In the genomic region with DNA sequence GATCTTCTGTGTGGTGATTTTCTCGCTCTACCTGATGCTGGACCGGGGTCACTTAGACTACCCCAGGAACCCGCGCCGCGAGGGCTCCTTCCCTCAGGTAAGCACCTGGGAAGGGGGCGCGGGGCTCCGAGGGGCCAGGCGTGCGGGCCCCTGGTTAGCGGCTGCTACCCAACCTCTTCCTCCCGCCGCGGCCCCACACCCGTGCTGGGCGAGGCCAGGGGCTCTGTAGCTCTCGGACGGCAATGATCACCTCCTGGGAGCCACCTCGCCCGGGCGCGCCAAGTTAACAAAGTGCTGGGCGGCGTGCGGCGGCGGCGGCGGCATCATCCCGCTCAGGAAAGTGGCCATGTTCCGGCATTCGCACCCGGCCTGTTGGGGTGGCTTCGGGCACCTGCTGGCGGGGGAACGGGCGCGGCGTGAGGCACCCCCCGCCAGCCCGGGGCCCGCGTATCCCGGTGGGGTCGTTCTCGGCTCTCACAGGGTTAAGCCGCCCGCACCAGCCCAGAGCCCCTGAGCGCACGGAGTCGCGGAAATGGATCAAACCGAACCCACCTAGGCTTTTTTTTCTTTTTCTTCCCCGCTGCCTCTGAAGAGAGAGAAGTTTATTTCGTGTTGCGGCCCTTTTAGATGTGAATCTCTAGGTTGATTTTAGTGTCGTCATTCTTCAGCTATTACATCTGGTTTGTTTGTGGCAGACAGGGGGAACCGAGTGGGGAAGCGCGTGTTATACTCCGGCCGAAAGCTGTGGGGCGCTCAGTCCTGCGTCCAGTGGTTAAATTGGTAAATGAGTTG, we compare ENCODE assay signal across 8 cellular contexts. TPM values are rescaled to one million over a fixed set of nuclear protein-coding genes. Genes with fewer than 3 reads are reported as not detected.
DNase-seq lines count a peak whose midpoint lies in the region; ATAC-seq, FAIRE-seq and TF ChIP-seq lines count a peak whose summit lies in the region.

No MANE protein-coding gene starts in this region.

- no peaks in the 10 kb centered on the region; the same call in 1 of the 2 replicates for H3K36me3 Mint-ChIP-seq in WTC11

- H3K4me1 ChIP-seq in skeletal muscle satellite cell (ENCODE audit: control insufficient read depth, insufficient read depth, low read length): peaks cover 42% of the 10 kb centered on the region

- ATAC-seq in WTC11 (peak; percentile 1), GM19328 (IDR thresholded peaks at IDR 0.05; ENCODE audit: unreplicated experiment) (no peak)

- CTCF ChIA-PET in WTC11 (lab: Charles Lee): interaction anchor here (0.6 to 2.6 kb wide), 7 partner anchors 11 to 642 kb away, joined by 3 to 43 read pairs (median 4); no protein-coding TSS in a partner anchor

- H3K4me1 Mint-ChIP-seq in WTC11: peaks cover 46% of the 10 kb centered on the region

- H3K9me3 Mint-ChIP-seq in WTC11: no peaks in the 10 kb centered on the region

- FAIRE-seq in bronchial epithelial cell (lab: Jason Lieb, UNC): no peak

- H3K27me3 Mint-ChIP-seq in WTC11 (ENCODE audit: low read depth): no peaks in the 10 kb centered on the region

- H3K9me3 ChIP-seq in skeletal muscle satellite cell (replicated peaks; ENCODE audit: low read length): peaks cover 7% of the 10 kb centered on the region

- H3K4me2 ChIP-seq in skeletal muscle satellite cell (ENCODE audit: low read length): peak overlapping the region; percentile 81

- peak overlapping the region; percentile 76; the same call in 1 of the 2 replicates for H3K27ac Mint-ChIP-seq in WTC11

- no peaks in the 10 kb centered on the region for H3K27me3 ChIP-seq in bronchial epithelial cell (ENCODE audit: control insufficient read depth, insufficient read depth, low read length)
- H3K27me3 ChIP-seq in skeletal muscle satellite cell (ENCODE audit: control insufficient read depth, insufficient read depth, low read length): no peaks in the 10 kb centered on the region

- peak overlapping the region; percentile 96 for H3K4me3 Mint-ChIP-seq in WTC11

- peak; percentile 68 for TF ChIP-seq CTCF in HFF-Myc (IDR thresholded peaks at IDR 0.05; ENCODE audit: low read depth, low read length, missing control alignments)
- TF ChIP-seq CTCF in WTC11 (IDR thresholded peaks at IDR 0.05): no peak
- peak; percentile 67 for TF ChIP-seq CTCF in bronchial epithelial cell (IDR thresholded peaks at IDR 0.05; ENCODE audit: insufficient read depth, low read length, severe bottlenecking)

- peak overlapping the region; percentile 59 for H3K4me3 ChIP-seq in HFF-Myc (replicated peaks; ENCODE audit: low read depth, low read length)
- H3K4me3 ChIP-seq in bronchial epithelial cell (ENCODE audit: low read depth, low read length): peak overlapping the region; percentile 90
- H3K4me3 ChIP-seq in skeletal muscle satellite cell (ENCODE audit: low read length): peak overlapping the region; percentile 96

- no peaks in the 10 kb centered on the region for H3K36me3 ChIP-seq in bronchial epithelial cell (ENCODE audit: control insufficient read depth, insufficient read depth, low read length)
- no peaks in the 10 kb centered on the region for H3K36me3 ChIP-seq in skeletal muscle satellite cell (ENCODE audit: insufficient read depth, low read length)

- POLR2A ChIA-PET in WTC11 (lab: Charles Lee): interaction anchor here (1.6 to 3.0 kb wide), 4 partner anchors 49 to 281 kb away, joined by 3 to 14 read pairs (median 6); partner anchors contain the start of gene PJA2

- H3K9ac ChIP-seq in skeletal muscle satellite cell (ENCODE audit: low read depth, low read length): peak overlapping the region; percentile 94

- DNase-seq in GF-D8 (lab: John Stamatoyannopoulos, UW) (peak; percentile 30), HFF-Myc (ENCODE audit: extremely low read depth, low read depth) (peak; percentile 64), NCI-H2081 (lab: John Stamatoyannopoulos, UW) (peak; percentile 11 to 13), WTC11 (ENCODE audit: low spot score) (peak; percentile 29), bronchial epithelial cell (ENCODE audit: low read depth) (peak; percentile 67), iPS-NIHi7 (ENCODE audit: extremely low spot score) (peak; percentile 32)

TF ChIP-seq in WTC11, 78 proteins besides CTCF, POLR2A, EP300 and RAD21:
- no peak for TF ChIP-seq TEAD1 (CRISPR knock-in tag; IDR thresholded peaks at IDR 0.05)
- TF ChIP-seq SMAD3 (CRISPR knock-in tag; IDR thresholded peaks at IDR 0.05; ENCODE audit: borderline replicate concordance): no peak
- TF ChIP-seq GRHL2 (CRISPR knock-in tag; IDR thresholded peaks at IDR 0.05; ENCODE audit: insufficient replicate concordance, severe bottlenecking): no peak
- no peak for TF ChIP-seq CREB1 (CRISPR knock-in tag; IDR thresholded peaks at IDR 0.05)
- no peak; the same call in 1 of the 2 replicates for TF ChIP-seq SP1 (CRISPR knock-in tag; conservative IDR thresholded peaks at IDR 0.05)
- no peak for TF ChIP-seq TCF7 (CRISPR knock-in tag; IDR thresholded peaks at IDR 0.05; ENCODE audit: low read depth)
- TF ChIP-seq IRF2 (CRISPR knock-in tag; IDR thresholded peaks at IDR 0.05; ENCODE audit: borderline replicate concordance, low read depth): no peak
- TF ChIP-seq FOXP1 (CRISPR knock-in tag; IDR thresholded peaks at IDR 0.05; ENCODE audit: borderline replicate concordance): 0 out of 2 replicates have a peak, but pooled peaks have one; percentile 44
- no peak for TF ChIP-seq SMAD4 (CRISPR knock-in tag; IDR thresholded peaks at IDR 0.05)
- TF ChIP-seq, protein P1, sequence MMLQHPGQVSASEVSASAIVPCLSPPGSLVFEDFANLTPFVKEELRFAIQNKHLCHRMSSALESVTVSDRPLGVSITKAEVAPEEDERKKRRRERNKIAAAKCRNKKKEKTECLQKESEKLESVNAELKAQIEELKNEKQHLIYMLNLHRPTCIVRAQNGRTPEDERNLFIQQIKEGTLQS (CRISPR knock-in tag; conservative IDR thresholded peaks at IDR 0.05): no peak
- no peak for TF ChIP-seq ATF6 (CRISPR knock-in tag; IDR thresholded peaks at IDR 0.05)
- peak; percentile 13; the same call in 1 of the 2 replicates for TF ChIP-seq HMGXB4 (CRISPR knock-in tag; IDR thresholded peaks at IDR 0.05)

RNA-seq across cellular contexts. Expression of gene MAN2A1, which starts 0.9 kb away (rescaled TPM):
- total RNA-seq in WTC11 (2021): 82.2 to 86.6 TPM (median 83.5 TPM) in 3 replicates
- total RNA-seq in bronchial epithelial cell: 78.9 and 85.0 TPM in 2 replicates
- total RNA-seq in skeletal muscle satellite cell (2012; rRNA removed): 35.6 and 39.0 TPM in 2 replicates

Comparison
In these comparisons a context has a peak if more than half of its experiments do, and no peak if none do; other contexts are left out.
1. DNase-seq: peak in every context shown above with its lines; median percentile 67 in bronchial epithelial cell; 64 in HFF-Myc; 32 in iPS-NIHi7; 30 in GF-D8; 29 in WTC11; 12 in NCI-H2081.